ENCODE assay signal across 2 cellular contexts in the genomic region with DNA sequence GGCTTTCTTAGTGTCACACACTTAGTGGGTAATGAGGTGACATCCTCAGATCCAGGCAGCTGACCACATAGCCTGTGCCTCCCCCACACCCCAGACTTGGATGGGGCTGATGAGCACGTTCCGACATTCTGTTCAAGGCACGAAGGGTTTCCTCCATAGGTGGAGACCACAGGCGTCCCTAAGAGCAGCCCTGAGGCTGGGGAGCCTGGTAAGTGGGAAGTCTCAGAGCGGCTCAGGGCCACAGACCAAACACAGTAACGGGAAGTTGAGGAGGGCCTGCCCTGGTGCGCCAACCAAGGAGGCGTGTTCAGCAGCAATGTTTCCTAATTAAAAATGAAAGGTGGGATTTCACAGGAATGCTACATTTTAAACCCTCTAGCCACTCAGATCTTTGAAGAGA.
TF ChIP-seq lines count a peak whose summit lies in the region.

No MANE protein-coding gene starts in this region.

TF ChIP-seq in liver, 16 proteins besides CTCF, POLR2A, EP300 and RAD21 (continued from another document):
- TF ChIP-seq TAF1 (conservative IDR thresholded peaks at IDR 0.05) (no peak), EGR1 (IDR thresholded peaks at IDR 0.05; ENCODE audit: low read depth in 2 of 2) (no peak), HNF4A (conservative IDR thresholded peaks at IDR 0.05) (no peak), SP1 (IDR thresholded peaks at IDR 0.05) (no peak), ZBTB33 (IDR thresholded peaks at IDR 0.05) (no peak), FOXA2 (IDR thresholded peaks at IDR 0.05) (no peak), HNF4G (IDR thresholded peaks at IDR 0.05) (no peak), NR2F2 (IDR thresholded peaks at IDR 0.05) (no peak), GABPA (IDR thresholded peaks at IDR 0.05 in 1 of 2, conservative IDR thresholded peaks at IDR 0.05 in 1 of 2) (no peak), JUND (IDR thresholded peaks at IDR 0.05) (no peak), REST (IDR thresholded peaks at IDR 0.05) (no peak)
- TF ChIP-seq, protein P1, sequence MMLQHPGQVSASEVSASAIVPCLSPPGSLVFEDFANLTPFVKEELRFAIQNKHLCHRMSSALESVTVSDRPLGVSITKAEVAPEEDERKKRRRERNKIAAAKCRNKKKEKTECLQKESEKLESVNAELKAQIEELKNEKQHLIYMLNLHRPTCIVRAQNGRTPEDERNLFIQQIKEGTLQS (IDR thresholded peaks at IDR 0.05) = no peak
TF ChIP-seq in liver: peak in this region for 0.

TF ChIP-seq in HepG2, 621 proteins besides CTCF, POLR2A, EP300 and RAD21 (continued from another document):
- TF ChIP-seq, protein P2, sequence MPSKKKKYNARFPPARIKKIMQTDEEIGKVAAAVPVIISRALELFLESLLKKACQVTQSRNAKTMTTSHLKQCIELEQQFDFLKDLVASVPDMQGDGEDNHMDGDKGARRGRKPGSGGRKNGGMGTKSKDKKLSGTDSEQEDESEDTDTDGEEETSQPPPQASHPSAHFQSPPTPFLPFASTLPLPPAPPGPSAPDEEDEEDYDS (CRISPR knock-in tag; IDR thresholded peaks at IDR 0.05) = no peak
- TF ChIP-seq POLR2G (IDR thresholded peaks at IDR 0.05; ENCODE audit: low read depth, low read length) (no peak), PCBP2 (optimal IDR thresholded peaks at IDR 0.05; ENCODE audit: low read depth, low read length, poor library complexity, severe bottlenecking) (no peak), HMGA1 (CRISPR knock-in tag; conservative IDR thresholded peaks at IDR 0.05) (no peak)
